Comparison of ENCODE assay signal across 14 cellular contexts in genomic region chr1:30896905-30897304, GRCh38. TPM values are rescaled to one million over a fixed set of nuclear protein-coding genes. Genes with fewer than 3 reads are reported as not detected.
A peak's percentile ranks its signal among the peaks of the same experiment; 100 is the strongest.
DNase-seq lines count a peak whose midpoint lies in the region; ATAC-seq, FAIRE-seq and TF ChIP-seq lines count a peak whose summit lies in the region.
"Had no signal": no experiment of that assay in that cellular context is flagged by ENCODE, and none has a peak within 500 bp of the region (broad histone marks: within the 10 kb centered on the region; RNA-seq: fewer than 3 reads in every experiment).

No MANE protein-coding gene starts in this region.

- H3K9ac ChIP-seq in K562 (ENCODE audit: insufficient read depth in 1 of 2, low read depth in 2 of 2, low read length in 2 of 2) (no peak overlapping the region), rectal smooth muscle tissue (ENCODE audit: low read length) (no peak overlapping the region)
- H3K9ac ChIP-seq: BLaER1 treated with 17β-estradiol and CSF1 and Interleukin-3, amounts not matched to agents 10 nM and 100 nM; GM23248 had no signal

- intact Hi-C loops in K562 (cut with micrococcal nuclease) = no loop called here
- intact Hi-C loops in cardiac septum (cut with DNase I) = loop anchor here (5.0 kb wide), 1 partner anchor 40 kb away; no protein-coding TSS in a partner anchor

- no peak for TF ChIP-seq RAD21 in K562 (CRISPR knock-in tag; conservative IDR thresholded peaks at IDR 0.05 in 1 of 2, IDR thresholded peaks at IDR 0.05 in 1 of 2)

- in situ Hi-C loops in K562 (cut with MboI) = no loop called here

- no TSS peak for BruUV-seq in K562 (replicated peaks; lab: Mats Ljungman, UMichigan)

- WGBS in K562 (ENCODE audit: insufficient coverage, low coverage, missing lambda C conversion rate) = 82% methylated on average over 2 of the region's 2 CpGs
- WGBS in gastroesophageal sphincter (ENCODE audit: low coverage in 1 of 2), 2 donors = 72 to 80% methylated on average over 1 to 2 of the region's 2 CpGs

- H3K4me3 ChIP-seq in K562 = no peak overlapping the region
- H3K4me3 ChIP-seq in gastroesophageal sphincter = no peak overlapping the region
- H3K4me3 ChIP-seq in rectal smooth muscle tissue (ENCODE audit: low read length) = no peak overlapping the region
- H3K4me3 ChIP-seq: BLaER1 treated with 17β-estradiol and CSF1 and Interleukin-3, amounts not matched to agents 10 nM and 100 nM; GM23248 had no signal

- peaks cover 3% of the 10 kb centered on the region; the same call in 1 of the 3 replicates for H3K36me3 ChIP-seq in K562 (ENCODE audit: control insufficient read depth, insufficient read depth, low read length)
- H3K36me3 ChIP-seq in gastroesophageal sphincter = no peaks in the 10 kb centered on the region
- H3K36me3 ChIP-seq in rectal smooth muscle tissue (ENCODE audit: control insufficient read depth, insufficient read depth, low read length) = no peaks in the 10 kb centered on the region

- no peak overlapping the region for H3K4me2 ChIP-seq in K562 (ENCODE audit: insufficient read depth, low read length)

- ATAC-seq in K562 (no peak), gastroesophageal sphincter (no peak), HG02759 (IDR thresholded peaks at IDR 0.05; ENCODE audit: unreplicated experiment) (no peak)
- ATAC-seq: HCT116 had no signal

- H3K27ac ChIP-seq in K562 (ENCODE audit: extremely low read depth, low read depth, low read length) = no peak overlapping the region
- peak overlapping the region in 3 of 4 donors; percentile 71 to 83 (median 78) for H3K27ac ChIP-seq in gastroesophageal sphincter
- peak overlapping the region; percentile 40 for H3K27ac ChIP-seq in rectal smooth muscle tissue (ENCODE audit: low read depth, low read length)
- H3K27ac ChIP-seq: BLaER1 treated with 17β-estradiol and CSF1 and Interleukin-3, amounts not matched to agents 10 nM and 100 nM; GM23248 had no signal

- H3K4me1 ChIP-seq in K562 (replicated peaks in 1 of 2; ENCODE audit: control insufficient read depth in 2 of 2, insufficient read depth in 2 of 2, low read length in 2 of 2) = peaks cover 56 to 60% of the 10 kb centered on the region in 2 experiments
- H3K4me1 ChIP-seq in gastroesophageal sphincter = peaks cover 0 to 98% (median 47%) of the 10 kb centered on the region in 3 donors
- H3K4me1 ChIP-seq in rectal smooth muscle tissue (ENCODE audit: control insufficient read depth, insufficient read depth, low read length) = peaks cover 63% of the 10 kb centered on the region

- DNase-seq in K562 (ENCODE audit: extremely low read depth in 1 of 4, low spot score in 3 of 4) (no peak), cardiac septum (ENCODE audit: low spot score) (no peak), GDM1 (lab: John Stamatoyannopoulos, UW) (no peak)
- DNase-seq in stimulated activated CD4-positive, alpha-beta T cell treated with anti-CD3 and anti-CD28 coated beads, Interleukin-12 subunit alpha, Interleukin-12 subunit beta, amount 100 ng/mL, for 4 hours = no peak
- DNase-seq: ACHN; CD4-positive, CD25-positive, alpha-beta regulatory T cell; DMS53; GM23248 had no signal

- peaks cover 9% of the 10 kb centered on the region for H4K20me1 ChIP-seq in K562 (replicated peaks; ENCODE audit: control insufficient read depth, insufficient read depth, low read length)

- H3K9me3 ChIP-seq in K562 (replicated peaks; ENCODE audit: control insufficient read depth, insufficient read depth, low read depth, low read length) (no peaks in the 10 kb centered on the region; the same call in 1 of the 2 replicates), gastroesophageal sphincter (no peaks in the 10 kb centered on the region)
- H3K9me3 ChIP-seq: BLaER1 treated with 17β-estradiol and CSF1 and Interleukin-3, amounts not matched to agents 10 nM and 100 nM had no signal

- TF ChIP-seq POLR2A in K562 (conservative IDR thresholded peaks at IDR 0.05) (no peak), gastroesophageal sphincter (IDR thresholded peaks at IDR 0.05) (no peak)

- H3K9me1 ChIP-seq in K562 (ENCODE audit: control insufficient read depth, insufficient read depth, low read length) = peaks cover 8% of the 10 kb centered on the region

- TF ChIP-seq CTCF in K562 (IDR thresholded peaks at IDR 0.05 in 2 of 3, conservative IDR thresholded peaks at IDR 0.05 in 1 of 3; ENCODE audit: insufficient read depth in 2 of 3, low read depth in 1 of 3, low read length in 3 of 3) (no peak), gastroesophageal sphincter (IDR thresholded peaks at IDR 0.05) (no peak)

- H3K79me2 ChIP-seq in K562 (ENCODE audit: control insufficient read depth, insufficient read depth, low read length) = 0 out of 3 replicates have a peak, but pooled peaks cover 9% of the 10 kb centered on the region

- FAIRE-seq in K562 (lab: Jason Lieb, UNC) = no peak
- FAIRE-seq: H54 had no signal

- POLR2A ChIA-PET in K562 (lab: Yijun Ruan, JAX) = interaction anchor here (0.5 to 3.0 kb wide), 7 partner anchors 9 to 319 kb away, joined by 3 to 12 read pairs (median 4); no protein-coding TSS in a partner anchor

- CTCF ChIA-PET in K562 (lab: Yijun Ruan, JAX; ENCODE audit: low intra/inter-chr PET ratio) = no interaction called here

- no peak overlapping the region for H2AFZ ChIP-seq in K562 (ENCODE audit: low read depth, low read length)
- H2AFZ ChIP-seq: GM23248 had no signal

- TF ChIP-seq EP300 in K562 (IDR thresholded peaks at IDR 0.05; ENCODE audit: low read length) = no peak
- TF ChIP-seq EP300 in gastroesophageal sphincter (IDR thresholded peaks at IDR 0.05) = no peak

- H3K27me3 ChIP-seq in K562 (ENCODE audit: control insufficient read depth in 2 of 2, insufficient read depth in 2 of 2, low read length in 2 of 2) = no peaks in the 10 kb centered on the region
- H3K27me3 ChIP-seq in gastroesophageal sphincter = no peaks in the 10 kb centered on the region
- no peaks in the 10 kb centered on the region for H3K27me3 ChIP-seq in rectal smooth muscle tissue (ENCODE audit: control insufficient read depth, insufficient read depth, low read length)

TF ChIP-seq in K562, 482 proteins besides CTCF, POLR2A, EP300 and RAD21 (continues in another document):
- no peak for TF ChIP-seq SNAPC5 (CRISPR knock-in tag; IDR thresholded peaks at IDR 0.05)
- TF ChIP-seq NELFE (IDR thresholded peaks at IDR 0.05; ENCODE audit: insufficient read depth, insufficient read length) = no peak
- TF ChIP-seq ZNF274 (IDR thresholded peaks at IDR 0.05; ENCODE audit: borderline replicate concordance, low read depth, low read length) = no peak
- TF ChIP-seq RERE (CRISPR knock-in tag; IDR thresholded peaks at IDR 0.05; ENCODE audit: borderline replicate concordance) = no peak

RNA-seq across cellular contexts. Expression of gene SDC3, which starts 11.7 kb away (rescaled TPM):
- 13.1 and 24.6 TPM in 2 replicates for total RNA-seq in K562 (2011; cell fraction: chromatin; rRNA removed; ENCODE audit: low replicate concordance)
- total RNA-seq in K562 (2011; cell fraction: nucleolus; rRNA removed) = 24.0 and 32.2 TPM in 2 replicates
- total RNA-seq in K562 (2011; cell fraction: nucleoplasm; rRNA removed) = 29.8 and 31.2 TPM in 2 replicates
- 12.1 and 20.7 TPM in 2 replicates for total RNA-seq in K562 (2014; rRNA removed)
- 8.6 and 9.0 TPM in 2 replicates for total RNA-seq in K562 (2014; rRNA removed; fragmentation: Illumina TruSeq; extraction: Trizol)
- total RNA-seq in K562 (2015; rRNA removed; fragmentation: Illumina TruSeq; extraction: Trizol) = 17.6 and 18.3 TPM in 2 replicates
- 39.4 and 44.1 TPM in 2 replicates for total RNA-seq in K562 (2021)
- polyA plus RNA-seq in K562 (2011; rRNA removed) = 6.5 and 8.9 TPM in 2 replicates
- 8.4 and 12.2 TPM in 2 replicates for polyA plus RNA-seq in K562 (2011; cell fraction: cytosol; rRNA removed)
- polyA plus RNA-seq in K562 (2011; cell fraction: nucleus; rRNA removed) = 15.0 and 19.6 TPM in 2 replicates
- 39.4 and 99.6 TPM in 2 replicates for polyA plus RNA-seq in K562 (2012)
- polyA plus RNA-seq in K562 (2014; fragmentation: Illumina TruSeq; extraction: Trizol) = 30.5 and 39.3 TPM in 2 replicates
- under 1 TPM; 0.38 to 0.56 TPM for polyA plus RNA-seq in K562 (2014; fragmentation: Nextera tagmentation; extraction: Ambion mirVana)
- 20.4 and 24.5 TPM in 2 replicates for polyA plus RNA-seq in K562 (2014; rRNA removed)
- 4.6 and 6.4 TPM in 2 replicates for polyA minus RNA-seq in K562 (2011; rRNA and poly(A)+ RNA removed)
- 12.1 and 19.4 TPM in 2 replicates for polyA minus RNA-seq in K562 (2011; cell fraction: cytosol; rRNA and poly(A)+ RNA removed)
- 3.4 and 3.8 TPM in 2 replicates for polyA minus RNA-seq in K562 (2011; cell fraction: nucleus; rRNA and poly(A)+ RNA removed)
- total RNA-seq in gastroesophageal sphincter = 100 to 1,000 TPM in 1 of 4 donors, 10 to 100 TPM in 3; 45.1 to 112 (median 52.6) TPM
- total RNA-seq in cardiac septum = 29.7 TPM
- polyA plus RNA-seq: CD4-positive, CD25-positive, alpha-beta regulatory T cell had no signal
